Comparison of ENCODE assay signal across 28 cellular contexts in the genomic region with DNA sequence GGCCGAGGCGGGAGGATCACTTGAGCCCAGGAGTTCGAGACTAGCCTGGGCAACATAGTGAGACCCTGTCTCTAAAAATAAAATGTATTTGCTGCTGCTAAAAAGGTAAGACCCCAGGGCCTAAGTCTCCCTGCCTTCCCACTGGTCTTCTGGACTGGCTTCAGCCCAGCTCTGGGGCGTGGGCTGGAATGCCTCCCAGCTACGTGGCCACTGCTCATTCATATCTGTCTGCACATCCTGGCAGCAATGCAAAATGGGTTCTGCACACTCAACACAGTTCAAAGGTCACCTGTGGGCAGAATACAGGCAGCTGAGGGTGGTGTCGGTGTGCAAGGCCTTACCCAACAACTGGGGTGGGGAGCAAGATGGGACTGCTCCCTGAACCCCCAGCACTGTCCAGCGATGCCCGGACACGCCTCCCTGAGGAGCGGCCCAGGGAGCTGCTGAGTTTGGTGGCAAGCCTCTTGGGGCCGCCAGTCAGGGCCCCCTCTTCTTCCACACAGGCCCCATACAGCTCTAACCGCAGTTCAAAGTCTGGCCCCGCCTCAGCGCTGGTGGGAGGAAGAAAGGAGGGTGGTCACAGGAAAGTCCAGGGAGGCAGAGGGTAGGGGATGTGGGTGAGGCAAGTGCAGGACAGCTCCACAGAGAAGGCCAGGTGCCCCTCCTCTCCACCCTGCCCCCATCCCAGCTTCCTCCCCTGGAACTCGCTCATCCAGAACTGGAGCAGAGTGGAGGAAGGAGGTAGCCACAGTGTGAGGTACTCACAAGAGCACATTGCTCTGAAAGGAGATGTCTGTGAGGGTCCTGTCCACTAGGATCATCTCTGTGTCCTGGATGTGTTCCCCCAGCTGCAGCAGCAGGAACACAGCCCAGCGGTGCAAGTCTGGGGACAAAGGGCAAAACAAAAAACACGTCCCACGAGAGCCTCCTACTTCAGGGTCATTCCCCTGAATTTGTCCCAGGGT. TPM values are rescaled to one million over a fixed set of nuclear protein-coding genes. Genes with fewer than 3 reads are reported as not detected.
DNase-seq lines count a peak whose midpoint lies in the region; ATAC-seq and TF ChIP-seq lines count a peak whose summit lies in the region.
"Had no signal": no experiment of that assay in that cellular context is flagged by ENCODE, and none has a peak within 500 bp of the region (broad histone marks: within the 10 kb centered on the region; RNA-seq: fewer than 3 reads in every experiment).

No MANE protein-coding gene starts in this region.

- no peaks in the 10 kb centered on the region for H4K20me1 ChIP-seq in BLaER1
- no peaks in the 10 kb centered on the region for H4K20me1 ChIP-seq in OCI-LY7 (ENCODE audit: insufficient read depth, low read length)
- H4K20me1 ChIP-seq in PC-9 (ENCODE audit: insufficient read depth), result peaks cover 9% of the 10 kb centered on the region; the same call in 1 of the 2 replicates

- H3K4me1 Mint-ChIP-seq in WTC11, result no peaks in the 10 kb centered on the region

- intact Hi-C loops in left colon (cut with DNase I, micrococcal nuclease) (no loop called here), OCI-LY7 (cut with micrococcal nuclease; ENCODE audit: unreplicated experiment) (no loop called here), PC-9 (cut with micrococcal nuclease; ENCODE audit: unreplicated experiment) (no loop called here)

- H3K9ac ChIP-seq in BLaER1, result 0 out of 2 replicates have a peak overlapping the region, but pooled peaks have one; percentile 19

- BruUV-seq in OCI-LY7 (replicated peaks; lab: Mats Ljungman, UMichigan) (no TSS peak), PC-9 (replicated peaks; lab: Mats Ljungman, UMichigan) (no TSS peak)

- H3K27me3 Mint-ChIP-seq in WTC11 (ENCODE audit: low read depth), result no peaks in the 10 kb centered on the region
- H3K27me3 Mint-ChIP-seq: type B pancreatic cell had no signal

- POLR2A ChIA-PET in WTC11 (lab: Charles Lee), result no interaction called here
- POLR2A ChIA-PET in OCI-LY7 (lab: Charles Lee), result interaction anchor here (0.6 to 1.0 kb wide), 3 partner anchors 27 to 37 kb away, joined by 3 to 4 read pairs (median 3); no protein-coding TSS in a partner anchor
- POLR2A ChIA-PET in PC-9 (lab: Charles Lee; ENCODE audit: unreplicated experiment), result no interaction called here

- DNase-seq in WTC11 (ENCODE audit: low spot score) (no peak), left colon (peak; percentile 59 to 76), omental fat pad (ENCODE audit: low spot score) (no peak), occipital lobe (lab: John Stamatoyannopoulos, UW) (no peak), OCI-LY7 (ENCODE audit: low spot score) (no peak), PC-9 (no peak)
- DNase-seq: activated CD4-positive, CD25-positive, alpha-beta regulatory T cell treated with anti-CD3 and anti-CD28 coated beads, Interleukin-2, amount 50 U/mL, for 72 hours; activated CD8-positive, alpha-beta memory T cell treated with anti-CD3 and anti-CD28 coated beads for 24 hours; activated naive CD4-positive, alpha-beta T cell; activated T-cell treated with anti-CD3 and anti-CD28 coated beads, Interleukin-2, amount 50 U/mL, for 1 hour; adrenal gland; AML-193; CD8-positive, alpha-beta T cell; DMS 273 treated with DMSO at 0.1 percent for 48 hours; effector memory CD4-positive, alpha-beta T cell; esophagus squamous epithelium; HCEC 1CT; islet precursor cell; NCI-H1417; NCI-H2081; nucleus accumbens; SHP77 treated with DMSO at 0.1 percent for 48 hours; stomach had no signal

- TF ChIP-seq CTCF in WTC11 (IDR thresholded peaks at IDR 0.05) (no peak), omental fat pad (IDR thresholded peaks at IDR 0.05) (no peak), OCI-LY7 (conservative IDR thresholded peaks at IDR 0.05; ENCODE audit: low read length) (no peak), PC-9 (conservative IDR thresholded peaks at IDR 0.05) (no peak)

- H3K9me2 ChIP-seq in OCI-LY7 (ENCODE audit: insufficient read depth, low read length) (no peaks in the 10 kb centered on the region), PC-9 (ENCODE audit: insufficient read depth) (no peaks in the 10 kb centered on the region)

- peaks cover 79% of the 10 kb centered on the region for H3K36me3 ChIP-seq in BLaER1
- peaks cover 3% of the 10 kb centered on the region; the same call in 1 of the 2 replicates for H3K36me3 ChIP-seq in OCI-LY7 (ENCODE audit: insufficient read depth, low read length)
- peaks cover 35% of the 10 kb centered on the region for H3K36me3 ChIP-seq in PC-9 (ENCODE audit: low read depth)

- H3K4me3 ChIP-seq in BLaER1 (no peak overlapping the region), OCI-LY7 (ENCODE audit: low read depth, low read length, poor library complexity, severe bottlenecking) (no peak overlapping the region), PC-9 (no peak overlapping the region)
- H3K4me3 ChIP-seq: adrenal gland, esophagus squamous epithelium, gastroesophageal sphincter, lung, stomach had no signal

- ATAC-seq in WTC11 (no peak), left colon (peak; percentile 81), omental fat pad (ENCODE audit: low FRiP score) (peak; percentile 41), GM21390 (IDR thresholded peaks at IDR 0.05; ENCODE audit: unreplicated experiment) (no peak)
- ATAC-seq: CD8-positive, alpha-beta T cell; gastroesophageal sphincter had no signal

- H2AFZ ChIP-seq in OCI-LY7 (ENCODE audit: low read length) (no peak overlapping the region), PC-9 (no peak overlapping the region)

- H3F3A ChIP-seq in PC-9 (ENCODE audit: insufficient read depth, low read depth), result peaks cover 7% of the 10 kb centered on the region; the same call in 1 of the 2 replicates

- no peak overlapping the region for H3K4me2 ChIP-seq in BLaER1
- no peak overlapping the region for H3K4me2 ChIP-seq in OCI-LY7 (ENCODE audit: low read length)
- no peak overlapping the region for H3K4me2 ChIP-seq in PC-9

- H3K27ac ChIP-seq in BLaER1, result no peak overlapping the region
- no peak overlapping the region for H3K27ac ChIP-seq in OCI-LY7 (ENCODE audit: low read depth, low read length, poor library complexity, severe bottlenecking)
- no peak overlapping the region for H3K27ac ChIP-seq in PC-9
- H3K27ac ChIP-seq: adrenal gland, esophagus squamous epithelium, gastroesophageal sphincter, stomach had no signal

- H3K79me2 ChIP-seq in OCI-LY7 (ENCODE audit: insufficient read depth, low read depth, low read length) (no peaks in the 10 kb centered on the region), PC-9 (ENCODE audit: low read depth) (peaks cover under 1% of the 10 kb centered on the region; the same call in 1 of the 2 replicates)

- no peaks in the 10 kb centered on the region for H3K9me3 Mint-ChIP-seq in WTC11
- H3K9me3 Mint-ChIP-seq: CD8-positive, alpha-beta T cell; type B pancreatic cell had no signal

- CTCF ChIA-PET in WTC11 (lab: Charles Lee), result interaction anchor here (0.8 kb wide), 1 partner anchor 11 kb away, joined by 4 read pairs; no protein-coding TSS in a partner anchor
- CTCF ChIA-PET in OCI-LY7 (lab: Charles Lee; ENCODE audit: unreplicated experiment), result no interaction called here
- CTCF ChIA-PET in PC-9 (lab: Charles Lee), result no interaction called here

- H3K27ac Mint-ChIP-seq in WTC11, result no peak overlapping the region
- H3K27ac Mint-ChIP-seq: CD8-positive, alpha-beta T cell; type B pancreatic cell had no signal

- H3K4me3 Mint-ChIP-seq in WTC11, result no peak overlapping the region
- H3K4me3 Mint-ChIP-seq: CD8-positive, alpha-beta T cell; type B pancreatic cell had no signal

- H3K36me3 Mint-ChIP-seq in WTC11, result peaks cover 69% of the 10 kb centered on the region

- H3K27me3 ChIP-seq in BLaER1 (no peaks in the 10 kb centered on the region), PC-9 (ENCODE audit: insufficient read depth, low read depth) (no peaks in the 10 kb centered on the region)
- H3K27me3 ChIP-seq: adrenal gland, esophagus squamous epithelium, gastroesophageal sphincter, stomach had no signal

- H3K4me1 ChIP-seq in BLaER1 (no peaks in the 10 kb centered on the region), OCI-LY7 (ENCODE audit: insufficient read depth, low read length, poor library complexity, severe bottlenecking) (no peaks in the 10 kb centered on the region), PC-9 (replicated peaks; ENCODE audit: insufficient read depth) (no peaks in the 10 kb centered on the region)
- H3K4me1 ChIP-seq: adrenal gland, gastroesophageal sphincter, stomach had no signal

- H3K9me3 ChIP-seq in BLaER1, result no peaks in the 10 kb centered on the region
- no peaks in the 10 kb centered on the region for H3K9me3 ChIP-seq in OCI-LY7 (ENCODE audit: low read length)
- H3K9me3 ChIP-seq in PC-9 (ENCODE audit: insufficient read depth, low read depth), result no peaks in the 10 kb centered on the region
- H3K9me3 ChIP-seq: adrenal gland, esophagus squamous epithelium, gastroesophageal sphincter, stomach had no signal

TF ChIP-seq in WTC11, 78 proteins besides CTCF, POLR2A, EP300 and RAD21 (continues in another document):
- no peak for TF ChIP-seq CREB1 (CRISPR knock-in tag; IDR thresholded peaks at IDR 0.05)

RNA-seq across cellular contexts. Expression of a gene that starts 8.2 kb away (rescaled TPM):
- total RNA-seq in WTC11 (2021), result 55.2 to 95.7 TPM (median 89.3 TPM) in 3 replicates
- total RNA-seq in left colon, result 1 to 10 TPM; 2.8 to 5.4 TPM
- total RNA-seq in omental fat pad, result 10 to 100 TPM in 1 of 4 donors, 1 to 10 TPM in 3; 3.0 to 10.5 (median 6.1) TPM
- total RNA-seq in occipital lobe, result 30.7 TPM
- total RNA-seq in OCI-LY7 (2014; rRNA removed; shearing (Covaris generic)), result 55.5 and 64.7 TPM in 2 replicates
- total RNA-seq in OCI-LY7 (2022), result 82.5 and 89.5 TPM in 2 replicates
- total RNA-seq in PC-9 (2021), result 46.7 and 53.0 TPM in 2 replicates

RNA-seq across cellular contexts. Expression of a gene that starts 8.3 kb away (rescaled TPM):
- total RNA-seq in WTC11 (2021) (2.9 to 3.6 TPM (median 3.3 TPM) in 3 replicates), left colon (1 to 10 TPM in 1 of 2 donors, under 1 TPM in 1; 0.49 to 1.7 TPM), omental fat pad (1 to 10 TPM in 2 of 4 donors, under 1 TPM in 2; 0.48 to 1.4 (median 1.0) TPM), occipital lobe (0.62 TPM), OCI-LY7 (2022) (20.7 and 22.5 TPM in 2 replicates), PC-9 (2021) (9.8 and 12.0 TPM in 2 replicates)
- 3.2 and 5.5 TPM in 2 replicates for total RNA-seq in OCI-LY7 (2014; rRNA removed; shearing (Covaris generic))

RNA-seq across cellular contexts. Expression of a gene that starts 12.0 kb away (rescaled TPM):
- 66.6 to 80.1 TPM (median 67.7 TPM) in 3 replicates for total RNA-seq in WTC11 (2021)
- total RNA-seq in left colon, result 10 to 100 TPM; 47.6 to 51.9 TPM
- total RNA-seq in omental fat pad, result 10 to 100 TPM in 3 of 4 donors, 1 to 10 TPM in 1; 9.1 to 32.2 (median 19.3) TPM
- total RNA-seq in occipital lobe, result 6.7 TPM
- total RNA-seq in OCI-LY7 (2014; rRNA removed; shearing (Covaris generic)), result 1.3 and 2.3 TPM in 2 replicates
- 5.4 and 7.7 TPM in 2 replicates for total RNA-seq in OCI-LY7 (2022)
- total RNA-seq in PC-9 (2021), result 58.9 and 63.4 TPM in 2 replicates

RNA-seq across cellular contexts. Expression of a gene that starts 25.1 kb away (rescaled TPM):
- total RNA-seq in WTC11 (2021), result 15.8 to 20.2 TPM (median 17.3 TPM) in 3 replicates
- total RNA-seq in left colon, result 10 to 100 TPM; 26.6 to 27.7 TPM
- 10 to 100 TPM in 3 of 4 donors, 1 to 10 TPM in 1; 4.6 to 26.5 (median 14.9) TPM for total RNA-seq in omental fat pad
- 15.3 TPM for total RNA-seq in occipital lobe
- 29.2 and 38.7 TPM in 2 replicates for total RNA-seq in OCI-LY7 (2014; rRNA removed; shearing (Covaris generic))
- total RNA-seq in OCI-LY7 (2022), result 43.1 and 44.5 TPM in 2 replicates
- 32.5 and 34.2 TPM in 2 replicates for total RNA-seq in PC-9 (2021)

RNA-seq across cellular contexts. Expression of a gene that starts 28.5 kb away (rescaled TPM):
- total RNA-seq in WTC11 (2021), result 66.0 to 86.6 TPM (median 86.0 TPM) in 3 replicates
- total RNA-seq in left colon, result 10 to 100 TPM; 48.4 to 56.6 TPM
- total RNA-seq in omental fat pad, result 10 to 100 TPM; 34.9 to 64.5 (median 44.3) TPM
- 23.6 TPM for total RNA-seq in occipital lobe
- 70.7 and 70.8 TPM in 2 replicates for total RNA-seq in OCI-LY7 (2014; rRNA removed; shearing (Covaris generic))
- total RNA-seq in OCI-LY7 (2022), result 68.8 and 83.8 TPM in 2 replicates
- 68.0 and 74.7 TPM in 2 replicates for total RNA-seq in PC-9 (2021)

Comparison
In these comparisons a context has a peak if more than half of its experiments do, and no peak if none do; other contexts are left out.
1. ATAC-seq: peak in left colon (single experiment) and omental fat pad (single experiment); none in WTC11 (single experiment) and GM21390 (single experiment).
2. DNase-seq: peak in left colon (2 of 2); none in WTC11 (single experiment), omental fat pad (single experiment), occipital lobe (single experiment), OCI-LY7 (single experiment) and PC-9 (0 of 2).